30 cellular contexts compared by ENCODE assay signal in the genomic region with DNA sequence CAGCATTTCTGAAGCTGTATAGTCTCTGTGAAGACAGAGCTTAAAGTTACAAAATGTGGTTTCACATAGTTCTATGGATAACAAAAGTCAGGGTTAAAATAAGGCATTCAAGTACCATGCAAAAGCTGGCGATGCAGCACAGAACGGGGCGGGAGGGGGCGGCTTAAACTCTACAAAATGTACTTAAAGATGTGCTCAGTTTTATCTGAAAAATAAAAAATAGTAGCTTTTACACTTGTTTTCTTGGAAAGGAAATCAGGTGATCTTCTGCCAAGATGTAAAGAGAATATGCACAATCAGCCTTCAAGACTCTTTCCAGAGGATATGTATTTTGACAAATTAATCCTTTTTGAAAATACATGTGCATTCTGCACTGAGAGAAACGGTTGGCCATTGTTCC.
"Had no signal": no experiment of that assay in that cellular context is flagged by ENCODE, and none has a peak within 500 bp of the region (broad histone marks: within the 10 kb centered on the region; RNA-seq: fewer than 3 reads in every experiment).

No MANE protein-coding gene starts in this region.

- DNase-seq: activated CD4-positive, alpha-beta T cell treated with anti-CD3 and anti-CD28 coated beads for 36 hours; activated CD4-positive, alpha-beta T cell treated with anti-CD3 and anti-CD28 coated beads, Interleukin-2, amount 10 ng/mL, durations not matched to agents 7 days and 5 days; activated CD4-positive, alpha-beta T cell treated with anti-CD3 and anti-CD28 coated beads, Interleukin-2, amount 50 U/mL, for 48 hours; activated CD8-positive, alpha-beta T cell treated with anti-CD3 and anti-CD28 coated beads, Interleukin-2, amount 10 ng/mL, durations not matched to agents 7 days and 5 days; activated gamma-delta T cell treated with Interleukin-2 at 50 U/mL for 16 hours; activated naive CD4-positive, alpha-beta T cell treated with anti-CD3 and anti-CD28 coated beads for 36 hours; activated T-cell treated with anti-CD3 and anti-CD28 coated beads for 4 hours; activated T-cell treated with anti-CD3 and anti-CD28 coated beads, Interleukin-2, amount 50 U/mL, for 4 hours; adrenal gland; body of pancreas; Karpas-422; NCI-H1105; NCI-H1417 treated with DMSO at 0.1 percent for 48 hours; NCI-H187 treated with DMSO at 0.1 percent for 48 hours; NCI-H2081; NCI-H2171 treated with DMSO at 0.1 percent for 48 hours; NCI-H2227 treated with DMSO at 0.1 percent for 48 hours; NCI-H446; NCI-H510A treated with DMSO at 0.1 percent for 48 hours; NCI-H69; NCI-H82; SHP77; SJCRH30 had no signal

- ATAC-seq: activated CD4-positive, alpha-beta T cell treated with anti-CD3 and anti-CD28 coated beads for 36 hours; activated CD4-positive, CD25-positive, alpha-beta regulatory T cell treated with anti-CD3 and anti-CD28 coated beads, Interleukin-2, amount 50 U/mL, for 24 hours; activated CD8-positive, alpha-beta T cell treated with anti-CD3 and anti-CD28 coated beads, Interleukin-2, amount 10 ng/mL, durations not matched to agents 7 days and 5 days; activated naive CD4-positive, alpha-beta T cell treated with anti-CD3 and anti-CD28 coated beads, Interleukin-2, amount 50 U/mL, for 72 hours; activated T-cell treated with anti-CD3 and anti-CD28 coated beads, Interleukin-2, amount 50 U/mL, for 4 hours; body of pancreas; K562; Panc1; WTC11 had no signal

- H3K27ac ChIP-seq: adrenal gland, body of pancreas, breast epithelium, SJCRH30, SK-N-MC had no signal
